ENCODE assay signal across 34 cellular contexts in the genomic region with DNA sequence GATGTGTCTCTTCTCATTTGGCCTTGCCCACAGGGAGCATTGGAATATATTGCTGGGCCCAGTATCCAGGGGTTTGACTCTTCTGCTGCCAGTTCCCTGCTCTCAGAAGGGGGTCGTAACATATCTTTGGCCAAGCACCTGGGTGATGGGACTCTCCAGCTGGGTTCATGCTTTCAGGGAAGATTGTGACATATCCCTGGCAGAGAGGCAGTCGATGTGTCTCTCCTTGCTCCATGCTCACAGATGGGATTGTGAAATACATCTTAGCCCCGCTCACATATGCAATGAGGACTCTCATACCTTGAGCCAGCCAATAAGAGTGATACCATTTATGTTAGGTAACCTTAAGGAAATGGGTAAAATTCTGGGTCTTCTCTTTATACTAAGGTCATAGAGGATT.
"Had no signal": no experiment of that assay in that cellular context is flagged by ENCODE, and none has a peak within 500 bp of the region (broad histone marks: within the 10 kb centered on the region; RNA-seq: fewer than 3 reads in every experiment).

No MANE protein-coding gene starts in this region.

- H3K4me3 ChIP-seq: ascending aorta, body of pancreas, breast epithelium, Peyer's patch, SJSA1 had no signal

- ATAC-seq: activated CD8-positive, alpha-beta T cell treated with anti-CD3 and anti-CD28 coated beads for 36 hours; activated T-cell treated with anti-CD3 and anti-CD28 coated beads, Interleukin-2, amount 50 U/mL, for 72 hours; body of pancreas; PC-3 had no signal

- DNase-seq: activated CD4-positive, alpha-beta T cell treated with anti-CD3 and anti-CD28 coated beads, Interleukin-2, amount 10 ng/mL, durations not matched to agents 24 days and 14 days; activated CD4-positive, alpha-beta T cell treated with anti-CD3 and anti-CD28 coated beads, Interleukin-2, amount 50 U/mL, for 4 hours; activated CD8-positive, alpha-beta T cell treated with anti-CD3 and anti-CD28 coated beads for 36 hours; activated effector memory CD4-positive, alpha-beta T cell treated with anti-CD3 and anti-CD28 coated beads, Interleukin-2, amount 50 U/mL, for 16 hours; activated naive CD4-positive, alpha-beta T cell; activated naive CD4-positive, alpha-beta T cell treated with anti-CD3 and anti-CD28 coated beads, Interleukin-2, amount 50 U/mL, for 16 hours; activated naive CD8-positive, alpha-beta T cell treated with anti-CD3 and anti-CD28 coated beads for 36 hours; activated T-cell treated with anti-CD3 and anti-CD28 coated beads, Interleukin-2, amount 50 U/mL, for 1 hour; activated T-cell treated with anti-CD3 and anti-CD28 coated beads, Interleukin-2, amount 50 U/mL, for 72 hours; amygdala; body of pancreas; caudate nucleus; NCI-H1092 treated with DMSO at 0.1 percent for 48 hours; NCI-H1417; NCI-H146; NCI-H187; NCI-H2029 treated with DMSO at 0.1 percent for 48 hours; NCI-H2107; NCI-H2171; NCI-H510A; NCI-H526; NCI-H748 treated with DMSO at 0.1 percent for 48 hours; NK-92 treated with Interleukin-12 subunit alpha and Interleukin-12 subunit beta, amount 100 ng/mL, for 24 hours; PC-3; Peyer's patch; RPMI8226; SHP77 treated with DMSO at 0.1 percent for 48 hours; SK-N-SH; SW 1271; T-helper 1 cell; T1000 had no signal
